ENCODE assay signal across 1 cellular context in genomic region chr17:56876766-56877179, GRCh38.
TF ChIP-seq lines count a peak whose summit lies in the region.

No MANE protein-coding gene starts in this region.

TF ChIP-seq in K562, 482 proteins besides CTCF, POLR2A, EP300 and RAD21 (continued from another document and continues in another):
- TF ChIP-seq MGA (IDR thresholded peaks at IDR 0.05) (peak; percentile 54; the same call in 1 of the 2 replicates), ZC3H8 (IDR thresholded peaks at IDR 0.05) (no peak), CSDE1 (IDR thresholded peaks at IDR 0.05) (no peak), ATF2 (CRISPR knock-in tag; IDR thresholded peaks at IDR 0.05) (no peak), ZKSCAN1 (IDR thresholded peaks at IDR 0.05; ENCODE audit: low read depth, low read length) (no peak), SMAD4 (CRISPR knock-in tag; conservative IDR thresholded peaks at IDR 0.05) (peak; percentile 20), NRF1 (conservative IDR thresholded peaks at IDR 0.05 in 1 of 2, IDR thresholded peaks at IDR 0.05 in 1 of 2) (no peak), ERF (CRISPR knock-in tag; IDR thresholded peaks at IDR 0.05) (no peak), LCOR (CRISPR knock-in tag; IDR thresholded peaks at IDR 0.05) (no peak), TBL1XR1 (IDR thresholded peaks at IDR 0.05; ENCODE audit: low read length in 2 of 2) (no peak), HLTF (IDR thresholded peaks at IDR 0.05) (no peak), ZNF41 (CRISPR knock-in tag; conservative IDR thresholded peaks at IDR 0.05) (no peak), ZNF609 (CRISPR knock-in tag; IDR thresholded peaks at IDR 0.05; ENCODE audit: borderline replicate concordance) (no peak), CREB5 (CRISPR knock-in tag; IDR thresholded peaks at IDR 0.05) (no peak), ELF2 (CRISPR knock-in tag; IDR thresholded peaks at IDR 0.05) (no peak), RBM17 (IDR thresholded peaks at IDR 0.05; ENCODE audit: borderline replicate concordance, low read depth, low read length) (no peak), ZBTB34 (CRISPR knock-in tag; IDR thresholded peaks at IDR 0.05) (no peak), ZBTB7A (IDR thresholded peaks at IDR 0.05; ENCODE audit: borderline replicate concordance, control insufficient read depth, low read depth, low read length) (no peak), BRD4 (IDR thresholded peaks at IDR 0.05) (no peak), ARID1B (IDR thresholded peaks at IDR 0.05) (peak; percentile 59), MBD1 (CRISPR knock-in tag; IDR thresholded peaks at IDR 0.05) (no peak), SMARCC2 (IDR thresholded peaks at IDR 0.05; ENCODE audit: low read depth) (peak; percentile 64; the same call in 1 of the 2 replicates), ZNF232 (CRISPR knock-in tag; IDR thresholded peaks at IDR 0.05) (no peak), DACH1 (IDR thresholded peaks at IDR 0.05; ENCODE audit: partially characterized antibody) (no peak), BMI1 (IDR thresholded peaks at IDR 0.05; ENCODE audit: low read length) (no peak), HIVEP1 (CRISPR knock-in tag; IDR thresholded peaks at IDR 0.05) (no peak), CCNT2 (IDR thresholded peaks at IDR 0.05; ENCODE audit: borderline replicate concordance, extremely low read depth, insufficient read length, low read depth, low read length) (peak; percentile 30), NFRKB (IDR thresholded peaks at IDR 0.05; ENCODE audit: low read depth) (no peak), PRMT5 (CRISPR knock-in tag; IDR thresholded peaks at IDR 0.05) (no peak), TAL1 (IDR thresholded peaks at IDR 0.05) (peak; percentile 38; the same call in 1 of the 2 replicates), E2F1 (CRISPR knock-in tag; IDR thresholded peaks at IDR 0.05) (no peak), ZNF175 (CRISPR knock-in tag; IDR thresholded peaks at IDR 0.05; ENCODE audit: low read depth) (peak; percentile 73), ZNF75A (CRISPR knock-in tag; IDR thresholded peaks at IDR 0.05) (0 out of 2 replicates have a peak, but pooled peaks have one; percentile 39), ZNF146 (CRISPR knock-in tag; IDR thresholded peaks at IDR 0.05; ENCODE audit: unreplicated experiment) (no peak), ZNF699 (CRISPR knock-in tag; IDR thresholded peaks at IDR 0.05; ENCODE audit: insufficient replicate concordance) (no peak), ADNP (tag; IDR thresholded peaks at IDR 0.05) (no peak), PURB (CRISPR knock-in tag; IDR thresholded peaks at IDR 0.05; ENCODE audit: low read depth) (no peak)
